ENCODE assay signal across 18 cellular contexts in the genomic region with DNA sequence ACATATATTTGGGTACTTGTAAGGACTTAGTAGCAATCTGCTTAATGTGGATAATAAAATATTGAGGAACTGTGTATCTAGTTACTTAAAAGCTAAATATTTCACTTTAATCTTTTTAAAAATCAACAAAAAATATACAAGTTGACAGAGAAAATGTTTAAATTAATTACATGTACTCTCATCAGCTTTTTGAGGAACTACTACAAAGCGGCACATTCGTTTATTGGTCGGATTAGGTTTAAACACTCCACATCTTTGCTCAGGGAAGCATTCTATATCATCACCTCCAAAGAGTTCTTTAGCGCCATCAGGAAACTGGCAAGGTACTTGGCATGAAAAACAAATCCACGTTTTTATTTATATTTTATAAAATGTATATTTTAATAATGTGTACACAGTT. TPM values are rescaled to one million over a fixed set of nuclear protein-coding genes. Genes with fewer than 3 reads are reported as not detected.
DNase-seq lines count a peak whose midpoint lies in the region; ATAC-seq and TF ChIP-seq lines count a peak whose summit lies in the region.
"Had no signal": no experiment of that assay in that cellular context is flagged by ENCODE, and none has a peak within 500 bp of the region (broad histone marks: within the 10 kb centered on the region; RNA-seq: fewer than 3 reads in every experiment).

No MANE protein-coding gene starts in this region.

- H3K9ac ChIP-seq in Loucy (ENCODE audit: low read depth, low read length, poor library complexity, severe bottlenecking) (no peak overlapping the region), neural progenitor cell (no peak overlapping the region)

- H3K9me2 ChIP-seq in Loucy (replicated peaks; ENCODE audit: low read depth, low read length): no peaks in the 10 kb centered on the region

- H3K27ac Mint-ChIP-seq in activated CD4-positive, alpha-beta T cell treated with anti-CD3 and anti-CD28 coated beads for 36 hours: no peak overlapping the region
- no peak overlapping the region for H3K27ac Mint-ChIP-seq in activated naive CD8-positive, alpha-beta T cell treated with anti-CD3 and anti-CD28 coated beads, Interleukin-2, amount 50 U/mL, for 24 hours
- no peak overlapping the region for H3K27ac Mint-ChIP-seq in neural progenitor cell
- H3K27ac Mint-ChIP-seq: activated T-helper 1 cell treated with anti-CD3 and anti-CD28 coated beads, Interleukin-12 subunit alpha, Interleukin-12 subunit beta, Interleukin-2, Interleukin-4 antibody, amounts not matched to agents 30 ng/mL and 10 ng/mL and 1 ng/mL, durations not matched to agents 14 hours and 24 hours and 36 hours; CD4-positive, alpha-beta memory T cell had no signal

- TF ChIP-seq CTCF in Loucy (conservative IDR thresholded peaks at IDR 0.05; ENCODE audit: low read length): no peak
- TF ChIP-seq CTCF in neural progenitor cell (IDR thresholded peaks at IDR 0.05): no peak
- no peak for TF ChIP-seq CTCF in omental fat pad (IDR thresholded peaks at IDR 0.05)

- no peak overlapping the region for H3K27ac ChIP-seq in neural progenitor cell

- no peak overlapping the region for H3K4me3 ChIP-seq in Loucy (ENCODE audit: low read length, poor library complexity, severe bottlenecking)
- no peak overlapping the region for H3K4me3 ChIP-seq in neural progenitor cell
- H3K4me3 ChIP-seq in H7 (ENCODE audit: insufficient read depth, low read depth, low read length): no peak overlapping the region

- H3K9me3 ChIP-seq in Loucy (ENCODE audit: insufficient read depth, low read depth, low read length) (no peaks in the 10 kb centered on the region), neural progenitor cell (ENCODE audit: low read depth) (no peaks in the 10 kb centered on the region)
- H3K9me3 ChIP-seq: vagina had no signal

- intact Hi-C loops in activated CD4-positive, alpha-beta T cell treated with anti-CD3 and anti-CD28 coated beads for 36 hours (cut with DNase I, micrococcal nuclease): no loop called here

- ATAC-seq in activated CD4-positive, alpha-beta T cell treated with anti-CD3 and anti-CD28 coated beads for 36 hours: no peak
- ATAC-seq in activated naive CD8-positive, alpha-beta T cell treated with anti-CD3 and anti-CD28 coated beads, Interleukin-2, amount 50 U/mL, for 24 hours: no peak
- no peak for ATAC-seq in omental fat pad (ENCODE audit: low FRiP score)

- no peaks in the 10 kb centered on the region for H3K36me3 ChIP-seq in Loucy (ENCODE audit: insufficient read depth, low read length)
- no peaks in the 10 kb centered on the region for H3K36me3 ChIP-seq in neural progenitor cell
- no peaks in the 10 kb centered on the region for H3K36me3 ChIP-seq in H7 (replicated peaks; ENCODE audit: control insufficient read depth, insufficient read depth, low read length)
- H3K36me3 ChIP-seq: vagina had no signal

- H3K27me3 ChIP-seq in Loucy (ENCODE audit: insufficient read depth, low read length, poor library complexity, severe bottlenecking) (no peaks in the 10 kb centered on the region), neural progenitor cell (peaks cover 47% of the 10 kb centered on the region), H7 (ENCODE audit: control insufficient read depth, insufficient read depth, low read length) (peaks cover 34% of the 10 kb centered on the region)
- H3K27me3 ChIP-seq: vagina had no signal

- peaks cover 10% of the 10 kb centered on the region for H3K4me1 ChIP-seq in Loucy (ENCODE audit: insufficient read depth, low read length, poor library complexity, severe bottlenecking)
- H3K4me1 ChIP-seq in neural progenitor cell: peaks cover 9% of the 10 kb centered on the region

- H3K36me3 Mint-ChIP-seq in activated CD4-positive, alpha-beta T cell treated with anti-CD3 and anti-CD28 coated beads for 36 hours (ENCODE audit: low read depth): no peaks in the 10 kb centered on the region
- H3K36me3 Mint-ChIP-seq in activated naive CD8-positive, alpha-beta T cell treated with anti-CD3 and anti-CD28 coated beads, Interleukin-2, amount 50 U/mL, for 24 hours (ENCODE audit: low read depth): no peaks in the 10 kb centered on the region
- no peaks in the 10 kb centered on the region for H3K36me3 Mint-ChIP-seq in neural progenitor cell
- H3K36me3 Mint-ChIP-seq: CD4-positive, alpha-beta memory T cell had no signal

- H3K4me3 Mint-ChIP-seq in activated CD4-positive, alpha-beta T cell treated with anti-CD3 and anti-CD28 coated beads for 36 hours: peak overlapping the region; percentile 65
- peak overlapping the region; percentile 71 for H3K4me3 Mint-ChIP-seq in activated naive CD8-positive, alpha-beta T cell treated with anti-CD3 and anti-CD28 coated beads, Interleukin-2, amount 50 U/mL, for 24 hours
- H3K4me3 Mint-ChIP-seq in neural progenitor cell: peak overlapping the region; percentile 21

- H3K4me2 ChIP-seq in Loucy (ENCODE audit: low read depth, low read length, poor library complexity, severe bottlenecking): peak overlapping the region; percentile 87
- H3K4me2 ChIP-seq in neural progenitor cell: peak overlapping the region; percentile 83

- peaks cover 37% of the 10 kb centered on the region for H3K27me3 Mint-ChIP-seq in activated CD4-positive, alpha-beta T cell treated with anti-CD3 and anti-CD28 coated beads for 36 hours
- H3K27me3 Mint-ChIP-seq in activated naive CD8-positive, alpha-beta T cell treated with anti-CD3 and anti-CD28 coated beads, Interleukin-2, amount 50 U/mL, for 24 hours: peaks cover 48% of the 10 kb centered on the region
- peaks cover 7% of the 10 kb centered on the region for H3K27me3 Mint-ChIP-seq in neural progenitor cell (ENCODE audit: insufficient read depth, low read depth)

- H3K79me2 ChIP-seq in Loucy (ENCODE audit: insufficient read depth, low read length): no peaks in the 10 kb centered on the region
- no peaks in the 10 kb centered on the region for H3K79me2 ChIP-seq in neural progenitor cell (ENCODE audit: low read depth)

- H2AFZ ChIP-seq in Loucy (ENCODE audit: low read length): no peak overlapping the region
- no peak overlapping the region for H2AFZ ChIP-seq in neural progenitor cell (replicated peaks)

- POLR2A ChIA-PET in activated CD4-positive, alpha-beta T cell treated with anti-CD3 and anti-CD28 coated beads for 36 hours (lab: Charles Lee): no interaction called here

- peaks cover 7% of the 10 kb centered on the region for H3K4me1 Mint-ChIP-seq in activated CD4-positive, alpha-beta T cell treated with anti-CD3 and anti-CD28 coated beads for 36 hours
- H3K4me1 Mint-ChIP-seq in activated naive CD8-positive, alpha-beta T cell treated with anti-CD3 and anti-CD28 coated beads, Interleukin-2, amount 50 U/mL, for 24 hours: peaks cover 8% of the 10 kb centered on the region
- H3K4me1 Mint-ChIP-seq in neural progenitor cell: peaks cover 17% of the 10 kb centered on the region

- H4K20me1 ChIP-seq in Loucy (ENCODE audit: insufficient read depth, low read length, poor library complexity, severe bottlenecking) (no peaks in the 10 kb centered on the region), neural progenitor cell (ENCODE audit: low read depth) (no peaks in the 10 kb centered on the region)

- no peak for DNase-seq in activated CD4-positive, alpha-beta T cell treated with anti-CD3 and anti-CD28 coated beads for 36 hours
- no peak for DNase-seq in activated CD4-positive, alpha-beta T cell treated with anti-CD3 and anti-CD28 coated beads for 48 hours
- no peak for DNase-seq in activated naive CD8-positive, alpha-beta T cell treated with anti-CD3 and anti-CD28 coated beads, Interleukin-2, amount 50 U/mL, for 24 hours
- DNase-seq in neural progenitor cell (ENCODE audit: low spot score): no peak
- no peak for DNase-seq in D341Med (ENCODE audit: low spot score)
- no peak for DNase-seq in H7
- no peak for DNase-seq in omental fat pad (ENCODE audit: low spot score)
- DNase-seq: activated CD4-positive, alpha-beta T cell treated with anti-CD3 and anti-CD28 coated beads, Interleukin-2, amount 50 U/mL, for 4 hours; CD4-positive, alpha-beta memory T cell; NCI-H1105 treated with DMSO at 0.1 percent for 48 hours; NK-92 treated with Interleukin-12 subunit alpha and Interleukin-12 subunit beta, amount 100 ng/mL, for 24 hours; SIG-M5; stimulated activated CD4-positive, alpha-beta T cell treated with anti-CD3 and anti-CD28 coated beads, Interleukin-15, amount 100 ng/mL, for 24 hours; stimulated activated naive CD8-positive, alpha-beta T cell treated with anti-CD3 and anti-CD28 coated beads, Interleukin-15, Interleukin-2, amounts not matched to agents 100 U/mL and 50 U/mL, for 24 hours had no signal

- no peaks in the 10 kb centered on the region for H3K9me3 Mint-ChIP-seq in activated CD4-positive, alpha-beta T cell treated with anti-CD3 and anti-CD28 coated beads for 36 hours (ENCODE audit: low read depth)
- no peaks in the 10 kb centered on the region for H3K9me3 Mint-ChIP-seq in activated naive CD8-positive, alpha-beta T cell treated with anti-CD3 and anti-CD28 coated beads, Interleukin-2, amount 50 U/mL, for 24 hours
- H3K9me3 Mint-ChIP-seq in neural progenitor cell: no peaks in the 10 kb centered on the region
- H3K9me3 Mint-ChIP-seq: activated T-helper 1 cell treated with anti-CD3 and anti-CD28 coated beads, Interleukin-12 subunit alpha, Interleukin-12 subunit beta, Interleukin-2, Interleukin-4 antibody, amounts not matched to agents 30 ng/mL and 10 ng/mL and 1 ng/mL, durations not matched to agents 14 hours and 24 hours and 36 hours; CD4-positive, alpha-beta memory T cell had no signal

- CTCF ChIA-PET in activated CD4-positive, alpha-beta T cell treated with anti-CD3 and anti-CD28 coated beads for 36 hours (lab: Charles Lee): interaction anchor here (0.6 to 2.1 kb wide), 5 partner anchors 13 to 709 kb away, joined by 3 to 13 read pairs (median 3); no protein-coding TSS in a partner anchor

- H3F3A ChIP-seq in Loucy (ENCODE audit: low read depth) (no peaks in the 10 kb centered on the region), neural progenitor cell (ENCODE audit: low read depth) (peaks cover 18% of the 10 kb centered on the region)

RNA-seq across cellular contexts. Expression of a gene that starts 1.6 kb away (rescaled TPM):
- not detected for total RNA-seq in activated CD4-positive, alpha-beta T cell treated with anti-CD3 and anti-CD28 coated beads for 36 hours
- total RNA-seq in neural progenitor cell (ENCODE audit: low replicate concordance): 0.93 TPM in 1 of 2 replicates, not detected in the other
- total RNA-seq in H7 (2014; rRNA removed; shearing (Covaris generic)): 0.15 TPM in 1 of 2 replicates, not detected in the other
- total RNA-seq in omental fat pad: not detected
- total RNA-seq: activated T-helper 1 cell treated with anti-CD3 and anti-CD28 coated beads, Interleukin-12 subunit alpha, Interleukin-12 subunit beta, Interleukin-2, Interleukin-4 antibody, amounts not matched to agents 30 ng/mL and 10 ng/mL and 1 ng/mL, durations not matched to agents 14 hours and 24 hours and 36 hours; CD4-positive, alpha-beta memory T cell; pulmonary artery endothelial cell; vagina had no signal

Comparison
In these comparisons a context has a peak if more than half of its experiments do, and no peak if none do; other contexts are left out.
1. H3K4me3 Mint-ChIP-seq: peak in every context shown above with its lines; median percentile 71 in activated naive CD8-positive, alpha-beta T cell treated with anti-CD3 and anti-CD28 coated beads, Interleukin-2, amount 50 U/mL, for 24 hours; 65 in activated CD4-positive, alpha-beta T cell treated with anti-CD3 and anti-CD28 coated beads for 36 hours; 21 in neural progenitor cell.